In the genomic region with DNA sequence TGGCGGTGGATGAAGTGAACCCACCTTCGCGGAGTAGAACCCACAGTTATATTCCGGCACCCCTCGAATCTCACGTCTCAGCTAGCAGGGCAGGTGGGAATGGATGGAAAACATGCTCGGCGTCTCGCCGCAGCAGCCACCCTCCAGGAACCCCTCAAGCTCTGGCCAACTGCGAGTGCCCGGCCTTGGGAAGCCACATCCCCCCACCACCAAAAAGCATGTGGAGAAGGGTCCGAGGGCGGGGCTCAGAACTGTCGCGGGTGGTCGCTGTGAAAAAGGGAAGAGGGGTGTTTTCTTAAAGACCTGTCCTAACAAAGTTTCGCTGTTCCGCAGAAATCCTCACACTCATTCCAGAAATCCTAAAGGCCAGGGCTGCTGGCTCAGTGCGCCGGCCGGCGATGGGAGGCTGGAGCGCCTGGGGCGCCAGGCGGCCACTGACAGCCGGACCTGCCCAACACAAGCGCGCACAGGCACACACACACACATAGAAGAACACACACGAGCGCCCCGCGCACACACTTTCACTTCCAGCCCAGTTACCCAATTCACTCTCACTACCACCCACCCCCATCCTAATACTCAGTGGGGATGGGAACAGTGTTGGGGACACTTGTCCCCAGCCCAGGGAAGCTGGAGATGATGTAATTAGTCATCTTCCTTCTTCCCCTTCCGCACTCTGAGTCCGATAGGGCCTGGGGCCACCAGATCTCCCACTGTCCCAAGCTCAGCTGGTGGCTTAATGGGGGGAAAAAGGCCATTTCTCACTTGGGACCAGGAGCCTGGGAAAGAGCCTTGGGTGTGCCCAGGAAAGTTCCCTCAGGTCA, we compare ENCODE assay signal across 8 cellular contexts. TPM values are rescaled to one million over a fixed set of nuclear protein-coding genes. Genes with fewer than 3 reads are reported as not detected.
DNase-seq lines count a peak whose midpoint lies in the region; ATAC-seq and TF ChIP-seq lines count a peak whose summit lies in the region.

No MANE protein-coding gene starts in this region.

- H3K27ac ChIP-seq in esophagus squamous epithelium, result peak overlapping the region; percentile 65 to 90 (median 86)
- H3K27ac ChIP-seq in parathyroid adenoma, result peak overlapping the region; percentile 41

- H3K36me3 ChIP-seq in esophagus squamous epithelium (no peaks in the 10 kb centered on the region), parathyroid adenoma (ENCODE audit: control insufficient read depth, insufficient read depth, low read length) (no peaks in the 10 kb centered on the region)

- H3K4me1 Mint-ChIP-seq in T-helper 1 cell treated with Interleukin-12 subunit alpha and Interleukin-12 subunit beta and Interleukin-4 antibody, amounts not matched to agents 30 μg/mL and 1 μg/mL, for 36 hours (ENCODE audit: low read depth), result peaks cover 25% of the 10 kb centered on the region

- H3K9me3 ChIP-seq in esophagus squamous epithelium, result no peaks in the 10 kb centered on the region
- no peaks in the 10 kb centered on the region for H3K9me3 ChIP-seq in parathyroid adenoma (ENCODE audit: control insufficient read depth, low read length)

- ATAC-seq in GM21381 (IDR thresholded peaks at IDR 0.05; ENCODE audit: unreplicated experiment), result no peak

- no peak overlapping the region for H3K27ac Mint-ChIP-seq in T-helper 1 cell treated with Interleukin-12 subunit alpha and Interleukin-12 subunit beta and Interleukin-4 antibody, amounts not matched to agents 30 μg/mL and 1 μg/mL, for 36 hours

- H3K4me3 ChIP-seq in esophagus squamous epithelium, result peak overlapping the region; percentile 37 to 69 (median 52)
- H3K4me3 ChIP-seq in parathyroid adenoma (ENCODE audit: low read depth, low read length), result peak overlapping the region; percentile 53

- H2AFZ ChIP-seq in parathyroid adenoma, result no peak overlapping the region

- peaks cover 89% of the 10 kb centered on the region for H3K27me3 Mint-ChIP-seq in T-helper 1 cell treated with Interleukin-12 subunit alpha and Interleukin-12 subunit beta and Interleukin-4 antibody, amounts not matched to agents 30 μg/mL and 1 μg/mL, for 36 hours (ENCODE audit: low read depth)

- intact Hi-C loops in esophagus squamous epithelium (cut with DNase I), result no loop called here

- H3K4me1 ChIP-seq in esophagus squamous epithelium (peaks cover 10 to 67% (median 11%) of the 10 kb centered on the region in 3 donors), parathyroid adenoma (no peaks in the 10 kb centered on the region)

- no peaks in the 10 kb centered on the region for H3K79me2 ChIP-seq in parathyroid adenoma

- H3K36me3 Mint-ChIP-seq in T-helper 1 cell treated with Interleukin-12 subunit alpha and Interleukin-12 subunit beta and Interleukin-4 antibody, amounts not matched to agents 30 μg/mL and 1 μg/mL, for 36 hours (ENCODE audit: low read depth), result peaks cover 2% of the 10 kb centered on the region

- H3K9ac ChIP-seq in parathyroid adenoma, result no peak overlapping the region

- H3K27me3 ChIP-seq in esophagus squamous epithelium, result peaks cover 0 to 86% (median 15%) of the 10 kb centered on the region in 4 donors
- peaks cover 6% of the 10 kb centered on the region for H3K27me3 ChIP-seq in parathyroid adenoma (ENCODE audit: control insufficient read depth, insufficient read depth, low read length)

- DNase-seq in T-helper 1 cell (no peak), esophagus squamous epithelium (lab: John Stamatoyannopoulos, UW) (no peak), Kasumi-1 (lab: John Stamatoyannopoulos, UW) (no peak), SKM-1 treated with dmso at 0.1 percent for 144 hours (lab: John Stamatoyannopoulos, UW; ENCODE audit: unreplicated experiment) (no peak)

- H3K9me3 Mint-ChIP-seq in T-helper 1 cell treated with Interleukin-12 subunit alpha and Interleukin-12 subunit beta and Interleukin-4 antibody, amounts not matched to agents 30 μg/mL and 1 μg/mL, for 36 hours, result no peaks in the 10 kb centered on the region

- peak; percentile 54 for TF ChIP-seq POLR2A in Raji (IDR thresholded peaks at IDR 0.05; ENCODE audit: insufficient read depth, low read depth, low read length)
- peak in 1 of 4 donors; percentile 16 for TF ChIP-seq POLR2A in esophagus squamous epithelium (IDR thresholded peaks at IDR 0.05)

- H3K4me2 ChIP-seq in parathyroid adenoma (ENCODE audit: low read length), result peak overlapping the region; percentile 54

- WGBS in esophagus squamous epithelium, 2 donors, result 6 to 15% methylated on average over 19 to 21 of the region's 35 CpGs

- H3K4me3 Mint-ChIP-seq in T-helper 1 cell treated with Interleukin-12 subunit alpha and Interleukin-12 subunit beta and Interleukin-4 antibody, amounts not matched to agents 30 μg/mL and 1 μg/mL, for 36 hours, result peak overlapping the region; percentile 85

- TF ChIP-seq CTCF in esophagus squamous epithelium (IDR thresholded peaks at IDR 0.05) (no peak), parathyroid adenoma (IDR thresholded peaks at IDR 0.05) (no peak)

RNA-seq across cellular contexts. Expression of gene EBF1, which starts 2.0 kb away (rescaled TPM):
- total RNA-seq in esophagus squamous epithelium, result 10 to 100 TPM in 2 of 4 donors, 1 to 10 TPM in 1, under 1 TPM in 1; 0.80 to 15.8 (median 7.0) TPM
